In the genomic region with DNA sequence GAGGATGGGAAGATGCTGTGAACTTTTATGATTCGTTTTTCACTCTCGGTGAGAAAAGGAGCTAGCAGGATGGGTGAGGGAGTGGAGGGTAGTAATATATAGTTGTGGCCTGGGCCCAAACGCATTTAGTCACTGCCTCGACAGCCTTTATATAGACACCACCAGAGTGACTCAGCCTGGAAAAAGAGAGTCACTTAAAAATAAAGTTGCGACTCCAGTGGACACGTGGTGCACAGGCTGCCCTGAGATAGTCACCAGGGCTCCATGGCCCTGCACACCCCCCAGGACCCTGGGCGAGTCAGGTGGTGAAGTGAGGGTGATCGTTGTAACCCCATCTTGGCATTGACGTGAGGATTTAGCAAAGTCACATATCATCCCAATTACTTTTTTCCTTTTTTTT, we compare ENCODE assay signal across 9 cellular contexts.
DNase-seq lines count a peak whose midpoint lies in the region; ATAC-seq and TF ChIP-seq lines count a peak whose summit lies in the region.
"Had no signal": no experiment of that assay in that cellular context is flagged by ENCODE, and none has a peak within 500 bp of the region (broad histone marks: within the 10 kb centered on the region; RNA-seq: fewer than 3 reads in every experiment).

No MANE protein-coding gene starts in this region.

- peaks cover 40% of the 10 kb centered on the region for H3K36me3 Mint-ChIP-seq in endodermal cell (ENCODE audit: low read depth)

- H3K36me3 ChIP-seq in endodermal cell (ENCODE audit: control insufficient read depth, insufficient read depth, low read length) (peaks cover 30% of the 10 kb centered on the region), psoas muscle (ENCODE audit: insufficient read depth in 1 of 2, low read depth in 1 of 2) (no peaks in the 10 kb centered on the region)

- peaks cover 16% of the 10 kb centered on the region for H3K4me1 Mint-ChIP-seq in endodermal cell

- no peaks in the 10 kb centered on the region for H3K4me1 ChIP-seq in endodermal cell (ENCODE audit: control insufficient read depth, insufficient read depth, low read length)
- peaks cover 31% of the 10 kb centered on the region for H3K4me1 ChIP-seq in psoas muscle

- TF ChIP-seq CTCF in endodermal cell (conservative IDR thresholded peaks at IDR 0.05) (no peak), psoas muscle (IDR thresholded peaks at IDR 0.05) (no peak)

- H3K27ac Mint-ChIP-seq in endodermal cell: peak overlapping the region; percentile 44

- intact Hi-C loops in psoas muscle (cut with DNase I): no loop called here

- 95 to 96% methylated on average over 8 to 9 of the region's 9 CpGs for WGBS in endodermal cell (ENCODE audit: insufficient coverage in 1 of 2, insufficient read length in 1 of 2), 2 experiments
- 39 to 46% (median 45%) methylated on average over 9 of the region's 9 CpGs for WGBS in psoas muscle, 3 donors

- no peak overlapping the region for H3K4me3 Mint-ChIP-seq in endodermal cell

- no peak overlapping the region for H3K27ac ChIP-seq in endodermal cell (ENCODE audit: low read depth, low read length)
- H3K27ac ChIP-seq in psoas muscle: peak overlapping the region; percentile 87

- H3K4me3 ChIP-seq in endodermal cell (ENCODE audit: low read length) (no peak overlapping the region), psoas muscle (peak overlapping the region; percentile 39)

- H3K9me3 ChIP-seq in endodermal cell (ENCODE audit: control insufficient read depth, low read length) (peaks cover 2% of the 10 kb centered on the region), psoas muscle (no peaks in the 10 kb centered on the region)

- peak; percentile 95 to 98 (median 97) for ATAC-seq in psoas muscle
- ATAC-seq in GM18520 (IDR thresholded peaks at IDR 0.05; ENCODE audit: unreplicated experiment): no peak
- ATAC-seq in HG02970 (IDR thresholded peaks at IDR 0.05; ENCODE audit: low FRiP score, unreplicated experiment): no peak

- peaks cover 1% of the 10 kb centered on the region for H3K9me3 Mint-ChIP-seq in endodermal cell

- no peaks in the 10 kb centered on the region for H3K27me3 Mint-ChIP-seq in endodermal cell (ENCODE audit: insufficient read depth)

- H3K27me3 ChIP-seq in endodermal cell (ENCODE audit: control insufficient read depth, insufficient read depth, low read length, poor library complexity, severe bottlenecking): no peaks in the 10 kb centered on the region
- H3K27me3 ChIP-seq in psoas muscle (ENCODE audit: insufficient read depth in 3 of 3, low read length in 2 of 3): no peaks in the 10 kb centered on the region

- H3K9ac ChIP-seq in endodermal cell (ENCODE audit: extremely low read depth, low read length, poor library complexity, severe bottlenecking): no peak overlapping the region

- DNase-seq in EH (ENCODE audit: low read depth): peak; percentile 96
- peak; percentile 72 for DNase-seq in MV-4-11 (lab: John Stamatoyannopoulos, UW)
- no peak for DNase-seq in endodermal cell
- DNase-seq in psoas muscle: peak in 1 of 2 donors; percentile 77
- no peak for DNase-seq in SHP77 treated with DMSO at 0.1 percent for 48 hours (lab: John Stamatoyannopoulos, UW)
- no peak for DNase-seq in NCI-H524 treated with DMSO at 0.1 percent for 48 hours (lab: John Stamatoyannopoulos, UW)
- DNase-seq: NCI-H1105 had no signal

Comparison
In these comparisons a context has a peak if more than half of its experiments do, and no peak if none do; other contexts are left out.
1. DNase-seq: peak in EH (single experiment) and MV-4-11 (single experiment); none in endodermal cell (single experiment), SHP77 treated with DMSO at 0.1 percent for 48 hours (single experiment) and NCI-H524 treated with DMSO at 0.1 percent for 48 hours (single experiment).
2. ATAC-seq: peak in psoas muscle (4 of 4); none in GM18520 (single experiment) and HG02970 (single experiment).